25 cellular contexts compared by ENCODE assay signal in the genomic region with DNA sequence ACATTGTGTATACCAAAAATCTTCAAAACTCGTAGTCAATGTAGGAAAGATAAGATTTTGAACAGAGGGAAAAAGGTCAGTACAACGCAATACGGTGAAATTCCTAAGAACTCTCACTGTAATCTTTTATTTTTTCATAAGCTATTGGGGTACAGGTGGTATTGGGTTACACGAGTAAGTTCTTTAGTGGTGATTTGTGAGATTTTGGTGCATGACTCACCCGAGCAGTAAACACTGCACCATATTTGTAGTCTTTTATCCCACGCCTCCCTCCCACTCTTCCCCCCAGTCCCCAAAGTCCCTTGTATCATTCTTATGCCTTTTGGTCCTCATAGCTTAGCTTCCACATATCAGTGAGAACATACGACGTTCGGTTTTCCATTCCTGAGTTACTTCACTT.
"Had no signal": no experiment of that assay in that cellular context is flagged by ENCODE, and none has a peak within 500 bp of the region (broad histone marks: within the 10 kb centered on the region; RNA-seq: fewer than 3 reads in every experiment).

No MANE protein-coding gene starts in this region.

- H3K4me3 Mint-ChIP-seq: T-helper 17 cell had no signal

- H3K4me3 ChIP-seq: SJCRH30 had no signal

- H3K9me3 ChIP-seq: SJCRH30 had no signal

- DNase-seq: IMR-90, Karpas-422, KG1, MM.1S, NCI-H1092 treated with DMSO at 0.1 percent for 48 hours, NCI-H1436, NCI-H187, NCI-H2029, NCI-H2081 treated with DMSO at 0.1 percent for 48 hours, NCI-H2171, NCI-H226, NCI-H446, NCI-H510A, NCI-H524 treated with DMSO at 0.1 percent for 48 hours, NCI-H69, NCI-H774, SHP77, SJCRH30, T-helper 1 cell, T-helper 17 cell had no signal

- H3K27ac ChIP-seq: HL-60, RWPE1, SJCRH30 had no signal

- H3K4me1 ChIP-seq: SJCRH30 had no signal

- ATAC-seq: HepG2, Panc1, SK-N-SH treated with all-trans-retinoic acid at 6 μM for 48 hours, T-helper 17 cell had no signal

- H3K27me3 ChIP-seq: SJCRH30 had no signal

- H3K4me1 Mint-ChIP-seq: T-helper 17 cell had no signal

- H3K27ac Mint-ChIP-seq: T-helper 17 cell had no signal

- H3K36me3 ChIP-seq: SJCRH30 had no signal

- H3K27me3 Mint-ChIP-seq: T-helper 17 cell had no signal
